ENCODE assay signal across 3 cellular contexts in the genomic region with DNA sequence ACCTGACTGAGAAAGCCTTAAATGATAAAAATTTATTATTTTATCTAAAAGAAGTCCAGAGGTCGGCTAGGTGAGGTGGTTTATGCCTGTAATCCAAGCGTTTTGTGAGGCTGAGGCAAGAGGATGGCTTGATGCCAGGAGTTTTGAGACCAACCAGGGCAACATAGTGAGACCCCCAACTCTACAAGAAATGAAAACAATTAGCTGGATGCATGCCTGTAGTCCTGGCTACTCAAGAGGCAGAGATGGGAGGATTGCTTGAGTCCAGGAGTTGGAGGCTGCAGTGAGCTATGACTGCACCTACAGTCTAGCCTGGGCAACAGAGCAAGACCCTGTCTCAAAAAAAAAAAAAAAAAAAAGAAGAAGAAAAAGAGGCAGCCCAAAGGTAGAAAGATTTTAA.
"Had no signal": no experiment of that assay in that cellular context is flagged by ENCODE, and none has a peak within 500 bp of the region (broad histone marks: within the 10 kb centered on the region; RNA-seq: fewer than 3 reads in every experiment).

No MANE protein-coding gene starts in this region.

- ATAC-seq: GM12878 had no signal

- DNase-seq: GDM1, GF-D8 had no signal

- H3K4me3 ChIP-seq: GM12878 had no signal
